In genomic region chr22:32475428-32476010, GRCh38 we compare ENCODE assay signal across 8 cellular contexts. TPM values are rescaled to one million over a fixed set of nuclear protein-coding genes. Genes with fewer than 3 reads are reported as not detected.
DNase-seq lines count a peak whose midpoint lies in the region; ATAC-seq and TF ChIP-seq lines count a peak whose summit lies in the region.

No MANE protein-coding gene starts in this region.

- intact Hi-C loops in left cardiac atrium (cut with DNase I) = no loop called here

- H3K23ac ChIP-seq in trophoblast cell (ENCODE audit: low read length) = no peak overlapping the region

- H3K18ac ChIP-seq in trophoblast cell (ENCODE audit: low read length) = peak overlapping the region; percentile 95

- ATAC-seq in GM19351 (IDR thresholded peaks at IDR 0.05; ENCODE audit: unreplicated experiment) = peak; percentile 31
- peak; percentile 18 to 29 for ATAC-seq in left cardiac atrium
- ATAC-seq in HG03469 (IDR thresholded peaks at IDR 0.05; ENCODE audit: unreplicated experiment) = no peak

- H3K36me3 ChIP-seq in Loucy (ENCODE audit: insufficient read depth, low read length) (peaks cover 9% of the 10 kb centered on the region; the same call in 1 of the 2 replicates), trophoblast cell (ENCODE audit: control insufficient read depth in 1 of 2, insufficient read depth in 2 of 2, low read length in 2 of 2) (peaks cover under 1 to 2% of the 10 kb centered on the region in 2 experiments)

- peaks cover 36% of the 10 kb centered on the region for H3K4me1 Mint-ChIP-seq in activated naive CD8-positive, alpha-beta T cell (ENCODE audit: low read depth)

- peak overlapping the region; percentile 90 for H2BK120ac ChIP-seq in trophoblast cell (ENCODE audit: insufficient read depth, low read length, poor library complexity)

- no peak for TF ChIP-seq CTCF in Loucy (conservative IDR thresholded peaks at IDR 0.05; ENCODE audit: low read length)

- H3K4ac ChIP-seq in trophoblast cell (ENCODE audit: low read depth, low read length) = peak overlapping the region; percentile 41

- no peaks in the 10 kb centered on the region for H3K9me2 ChIP-seq in Loucy (replicated peaks; ENCODE audit: low read depth, low read length)

- H4K12ac ChIP-seq in trophoblast cell (ENCODE audit: low read depth, low read length) = peak overlapping the region; percentile 92

- no peak overlapping the region for H2AK5ac ChIP-seq in trophoblast cell (ENCODE audit: low read length)

- peak overlapping the region; percentile 96 for H3K4me3 Mint-ChIP-seq in activated naive CD8-positive, alpha-beta T cell

- H4K8ac ChIP-seq in trophoblast cell (ENCODE audit: low read depth, low read length) = peak overlapping the region; percentile 94

- peak overlapping the region; percentile 67 for H4K91ac ChIP-seq in trophoblast cell (ENCODE audit: low read depth, low read length)

- H3K9me3 ChIP-seq in Loucy (ENCODE audit: insufficient read depth, low read depth, low read length) = no peaks in the 10 kb centered on the region
- no peaks in the 10 kb centered on the region for H3K9me3 ChIP-seq in trophoblast cell (ENCODE audit: insufficient read depth, low read depth, low read length)

- no peaks in the 10 kb centered on the region for H3K27me3 Mint-ChIP-seq in activated naive CD8-positive, alpha-beta T cell

- WGBS in trophoblast cell (ENCODE audit: extremely low coverage, insufficient coverage, insufficient read length) = no CpG with 5 or more reads among the region's 19 CpGs

- no peak overlapping the region for H2BK12ac ChIP-seq in trophoblast cell (ENCODE audit: low read length)

- H3K27ac Mint-ChIP-seq in activated naive CD8-positive, alpha-beta T cell = peak overlapping the region; percentile 96

- H3K36me3 Mint-ChIP-seq in activated naive CD8-positive, alpha-beta T cell = peaks cover 5% of the 10 kb centered on the region

- H3K4me1 ChIP-seq in Loucy (ENCODE audit: insufficient read depth, low read length, poor library complexity, severe bottlenecking) (peaks cover 41% of the 10 kb centered on the region), trophoblast cell (ENCODE audit: control insufficient read depth in 1 of 2, insufficient read depth in 2 of 2, low read length in 2 of 2) (no peaks in the 10 kb centered on the region)

- peak overlapping the region; percentile 98 for H2AFZ ChIP-seq in Loucy (ENCODE audit: low read length)
- peak overlapping the region; percentile 88 for H2AFZ ChIP-seq in trophoblast cell (ENCODE audit: insufficient read depth, low read length, poor library complexity)

- no peaks in the 10 kb centered on the region for H3K9me3 Mint-ChIP-seq in activated naive CD8-positive, alpha-beta T cell (ENCODE audit: low read depth)

- H3F3A ChIP-seq in Loucy (ENCODE audit: low read depth) = no peaks in the 10 kb centered on the region

- peaks cover 54% of the 10 kb centered on the region for H3K79me2 ChIP-seq in Loucy (ENCODE audit: insufficient read depth, low read length)
- peaks cover 10% of the 10 kb centered on the region for H3K79me2 ChIP-seq in trophoblast cell (ENCODE audit: control insufficient read depth, insufficient read depth, low read length, poor library complexity)

- H4K20me1 ChIP-seq in Loucy (ENCODE audit: insufficient read depth, low read length, poor library complexity, severe bottlenecking) = peaks cover 50% of the 10 kb centered on the region

- H3K4me2 ChIP-seq in Loucy (ENCODE audit: low read depth, low read length, poor library complexity, severe bottlenecking) (peak overlapping the region; percentile 97), trophoblast cell (ENCODE audit: low read length) (peak overlapping the region; percentile 65)

- H3K9ac ChIP-seq in Loucy (ENCODE audit: low read depth, low read length, poor library complexity, severe bottlenecking) (peak overlapping the region; percentile 88), trophoblast cell (ENCODE audit: low read length) (peak overlapping the region; percentile 75)

- H3K79me1 ChIP-seq in trophoblast cell (ENCODE audit: low read length) = peaks cover 11% of the 10 kb centered on the region

- DNase-seq in COLO668 (lab: John Stamatoyannopoulos, UW; ENCODE audit: unreplicated experiment) (peak; percentile 29), left cardiac atrium (peak; percentile 35), trophoblast cell (peak; percentile 27 to 66), 8988T (no peak)

- H3K14ac ChIP-seq in trophoblast cell (ENCODE audit: low read length) = peak overlapping the region; percentile 95

- H3K4me3 ChIP-seq in Loucy (ENCODE audit: low read length, poor library complexity, severe bottlenecking) (peak overlapping the region; percentile 84), trophoblast cell (ENCODE audit: low read depth, low read length) (peak overlapping the region; percentile 90)

- peak overlapping the region; percentile 80 for H2BK5ac ChIP-seq in trophoblast cell (ENCODE audit: low read depth, low read length, poor library complexity)

- H3K27me3 ChIP-seq in Loucy (ENCODE audit: insufficient read depth, low read length, poor library complexity, severe bottlenecking) (no peaks in the 10 kb centered on the region), trophoblast cell (ENCODE audit: insufficient read depth, low read length) (no peaks in the 10 kb centered on the region)

- peak overlapping the region; percentile 96 for H3K27ac ChIP-seq in trophoblast cell (ENCODE audit: low read depth, low read length)

RNA-seq across cellular contexts. Expression of gene FBXO7, which starts 0.9 kb away (rescaled TPM):
- 10 to 100 TPM; 40.0 to 48.4 TPM for total RNA-seq in left cardiac atrium
- 86.2 and 87.3 TPM in 2 replicates for polyA plus RNA-seq in trophoblast cell (2013)

RNA-seq across cellular contexts. Expression of gene BPIFC, which starts 11.3 kb away (rescaled TPM):
- total RNA-seq in left cardiac atrium = not detected
- polyA plus RNA-seq in trophoblast cell (2013) = not detected in 2 replicates
